Comparison of ENCODE assay signal across 14 cellular contexts in the genomic region with DNA sequence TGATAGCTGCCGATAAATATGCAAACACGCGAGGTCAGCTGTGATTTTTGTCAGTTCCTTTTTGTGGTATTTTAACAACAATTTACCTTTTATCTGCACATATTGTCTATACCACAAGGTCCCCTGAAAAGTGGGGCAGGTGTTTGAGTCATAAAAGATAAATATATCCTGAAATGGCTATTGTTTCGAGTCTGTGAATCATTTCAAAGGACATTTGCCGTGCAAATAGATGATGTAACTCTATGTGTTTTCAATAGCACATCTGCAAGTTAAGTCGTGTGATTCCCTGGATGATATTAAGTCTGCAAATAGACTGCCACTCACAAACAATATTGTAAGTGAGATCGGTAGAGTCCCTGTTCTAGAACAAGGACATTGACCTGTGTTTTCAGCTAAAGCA.
DNase-seq lines count a peak whose midpoint lies in the region; ATAC-seq and TF ChIP-seq lines count a peak whose summit lies in the region.
"Had no signal": no experiment of that assay in that cellular context is flagged by ENCODE, and none has a peak within 500 bp of the region (broad histone marks: within the 10 kb centered on the region; RNA-seq: fewer than 3 reads in every experiment).

No MANE protein-coding gene starts in this region.

- H3K4me3 ChIP-seq in MG63 (no peak overlapping the region), ovary (no peak overlapping the region)
- H3K4me3 ChIP-seq: adrenal gland had no signal

- H3K9me3 ChIP-seq in MG63 = no peaks in the 10 kb centered on the region; the same call in 1 of the 2 replicates
- no peaks in the 10 kb centered on the region for H3K9me3 ChIP-seq in ovary

- no peak for TF ChIP-seq POLR2A in ovary (IDR thresholded peaks at IDR 0.05)

- ATAC-seq in esophagus mucosa = peak; percentile 54
- ATAC-seq: CD8-positive, alpha-beta T cell; HCT116 had no signal

- H3K27ac ChIP-seq in ovary = no peak overlapping the region
- H3K27ac ChIP-seq: adrenal gland had no signal

- 81 to 85% (median 82%) methylated on average over 7 of the region's 7 CpGs for WGBS in ovary, 3 donors

- no peak for TF ChIP-seq CTCF in ovary (IDR thresholded peaks at IDR 0.05)

- DNase-seq in SIG-M5 treated with dmso at 0.1 percent for 504 hours (lab: John Stamatoyannopoulos, UW; ENCODE audit: unreplicated experiment) = peak; percentile 1
- DNase-seq in SIG-M5 (lab: John Stamatoyannopoulos, UW) = no peak
- peak; percentile 86 for DNase-seq in NCI-H774 (lab: John Stamatoyannopoulos, UW)
- DNase-seq in MG63 = no peak
- DNase-seq in hypothalamus (lab: John Stamatoyannopoulos, UW) = no peak
- DNase-seq in ovary = no peak
- no peak for DNase-seq in occipital lobe (lab: John Stamatoyannopoulos, UW)
- DNase-seq: activated T-cell treated with anti-CD3 and anti-CD28 coated beads for 4 hours; adrenal gland; CD8-positive, alpha-beta T cell; substantia nigra; SW 1271 had no signal

- intact Hi-C loops in ovary (cut with DNase I) = no loop called here

- H3K27me3 ChIP-seq in MG63 (no peaks in the 10 kb centered on the region), ovary (no peaks in the 10 kb centered on the region)
- H3K27me3 ChIP-seq: adrenal gland had no signal

- TF ChIP-seq EP300 in ovary (IDR thresholded peaks at IDR 0.05) = no peak

- no peaks in the 10 kb centered on the region for H3K36me3 ChIP-seq in MG63
- no peaks in the 10 kb centered on the region for H3K36me3 ChIP-seq in ovary
- H3K36me3 ChIP-seq: adrenal gland had no signal

- H3K4me1 ChIP-seq in ovary (ENCODE audit: insufficient read depth) = no peaks in the 10 kb centered on the region
- H3K4me1 ChIP-seq: adrenal gland had no signal

Comparison
In these comparisons a context has a peak if more than half of its experiments do, and no peak if none do; other contexts are left out.
1. DNase-seq: peak in SIG-M5 treated with dmso at 0.1 percent for 504 hours (single experiment) and NCI-H774 (single experiment); none in SIG-M5 (single experiment), MG63 (single experiment), hypothalamus (0 of 51), ovary (0 of 5) and occipital lobe (single experiment).